ENCODE assay signal across 23 cellular contexts in genomic region chr14:102991376-102991775, GRCh38.
"Had no signal": no experiment of that assay in that cellular context is flagged by ENCODE, and none has a peak within 500 bp of the region (broad histone marks: within the 10 kb centered on the region; RNA-seq: fewer than 3 reads in every experiment).

No MANE protein-coding gene starts in this region.

- H3K27me3 ChIP-seq: dorsolateral prefrontal cortex, esophagus muscularis mucosa, heart left ventricle, testis, tibial nerve had no signal

- DNase-seq: cortex of kidney; dorsolateral prefrontal cortex; effector memory CD4-positive, alpha-beta T cell; foreskin melanocyte; heart left ventricle; hippocampal formation; left colon; mesendoderm; naive B cell; nephron progenitor cell; stimulated activated CD4-positive, alpha-beta T cell treated with anti-CD3 and anti-CD28 coated beads, Interleukin-2, amount 100 ng/mL, for 24 hours; stimulated activated CD4-positive, alpha-beta T cell treated with anti-CD3 and anti-CD28 coated beads, Interleukin-4, amount 100 ng/mL, for 4 hours; stimulated activated naive B cell treated with anti-CD40 and anti-IgM and Interleukin-4, amounts not matched to agents 10 μg/mL and 1 μg/mL and 100 μg/mL, for 72 hours; stimulated activated naive CD8-positive, alpha-beta T cell treated with anti-CD3 and anti-CD28 coated beads, Interleukin-15, amount 100 ng/mL, for 72 hours; testis had no signal

- H3K27ac Mint-ChIP-seq: naive B cell; nephron progenitor cell; stimulated activated naive B cell treated with anti-CD40 and anti-IgM and Interleukin-4, amounts not matched to agents 10 μg/mL and 1 μg/mL and 100 μg/mL, for 72 hours; stimulated activated naive CD8-positive, alpha-beta T cell treated with anti-CD3 and anti-CD28 coated beads, Interleukin-15, amount 100 ng/mL, for 72 hours had no signal

- ATAC-seq: heart left ventricle; left colon; left ventricle myocardium superior; psoas muscle; sciatic nerve; stimulated activated naive B cell treated with anti-CD40 and anti-IgM and Interleukin-4, amounts not matched to agents 10 μg/mL and 1 μg/mL and 100 μg/mL, for 72 hours; stimulated activated naive CD8-positive, alpha-beta T cell treated with anti-CD3 and anti-CD28 coated beads, Interleukin-15, amount 100 ng/mL, for 72 hours had no signal

- H3K9me3 ChIP-seq: testis had no signal

- H3K4me1 ChIP-seq: esophagus muscularis mucosa, heart left ventricle, psoas muscle, testis had no signal

- H3K4me3 ChIP-seq: dorsolateral prefrontal cortex, esophagus muscularis mucosa, heart left ventricle, lung, psoas muscle, skin epidermis, testis, tibial nerve had no signal

- H3K4me3 Mint-ChIP-seq: naive B cell; nephron progenitor cell; stimulated activated naive B cell treated with anti-CD40 and anti-IgM and Interleukin-4, amounts not matched to agents 10 μg/mL and 1 μg/mL and 100 μg/mL, for 72 hours; stimulated activated naive CD8-positive, alpha-beta T cell treated with anti-CD3 and anti-CD28 coated beads, Interleukin-15, amount 100 ng/mL, for 72 hours had no signal

- H3K4me1 Mint-ChIP-seq: naive B cell; nephron progenitor cell; stimulated activated naive B cell treated with anti-CD40 and anti-IgM and Interleukin-4, amounts not matched to agents 10 μg/mL and 1 μg/mL and 100 μg/mL, for 72 hours; stimulated activated naive CD8-positive, alpha-beta T cell treated with anti-CD3 and anti-CD28 coated beads, Interleukin-15, amount 100 ng/mL, for 72 hours had no signal

- H3K27me3 Mint-ChIP-seq: naive B cell; stimulated activated naive B cell treated with anti-CD40 and anti-IgM and Interleukin-4, amounts not matched to agents 10 μg/mL and 1 μg/mL and 100 μg/mL, for 72 hours; stimulated activated naive CD8-positive, alpha-beta T cell treated with anti-CD3 and anti-CD28 coated beads, Interleukin-15, amount 100 ng/mL, for 72 hours had no signal

- H3K27ac ChIP-seq: epithelial cell of prostate, esophagus muscularis mucosa, heart left ventricle, psoas muscle, skin epidermis, testis, tibial nerve had no signal
